Comparison of ENCODE assay signal across 1 cellular context in the genomic region with DNA sequence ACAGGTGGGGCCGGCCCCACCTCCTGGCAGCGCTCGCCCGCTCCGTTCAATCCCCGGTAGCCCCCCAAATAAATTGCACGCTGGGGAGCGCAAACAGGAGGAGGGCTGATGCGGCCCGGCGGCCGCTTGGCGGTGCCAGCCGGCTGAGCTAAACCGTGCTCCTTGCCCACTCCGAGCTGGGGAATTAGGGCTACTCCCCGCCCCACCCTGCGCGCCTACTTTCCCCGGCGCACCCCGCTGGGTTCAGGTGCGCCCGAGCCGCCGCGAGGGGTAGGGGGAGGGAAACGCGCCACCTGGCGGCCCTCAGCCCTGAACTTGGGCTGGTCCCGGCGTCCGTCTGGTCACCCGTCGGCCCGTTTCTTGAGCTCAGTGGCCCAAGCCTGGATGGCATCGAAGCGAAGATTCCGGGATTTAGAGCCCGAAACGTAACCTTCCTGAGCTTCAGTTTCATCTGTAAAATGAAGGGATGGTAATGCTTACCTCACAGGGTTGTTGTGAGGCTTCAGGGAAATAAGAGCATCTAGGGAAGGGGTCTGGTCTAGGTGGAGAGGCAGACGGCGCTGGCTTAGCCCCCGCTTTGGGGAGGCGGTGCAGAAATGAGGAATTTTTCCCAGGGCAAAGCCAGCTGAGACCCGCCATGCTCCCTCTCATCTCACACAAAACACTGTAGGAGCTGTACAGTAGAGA.
A peak's percentile ranks its signal among the peaks of the same experiment; 100 is the strongest.
TF ChIP-seq lines count a peak whose summit lies in the region.

No MANE protein-coding gene starts in this region.

TF ChIP-seq in HepG2, 621 proteins besides CTCF, POLR2A, EP300 and RAD21 (continued from another document and continues in another):
- TF ChIP-seq, protein P1, sequence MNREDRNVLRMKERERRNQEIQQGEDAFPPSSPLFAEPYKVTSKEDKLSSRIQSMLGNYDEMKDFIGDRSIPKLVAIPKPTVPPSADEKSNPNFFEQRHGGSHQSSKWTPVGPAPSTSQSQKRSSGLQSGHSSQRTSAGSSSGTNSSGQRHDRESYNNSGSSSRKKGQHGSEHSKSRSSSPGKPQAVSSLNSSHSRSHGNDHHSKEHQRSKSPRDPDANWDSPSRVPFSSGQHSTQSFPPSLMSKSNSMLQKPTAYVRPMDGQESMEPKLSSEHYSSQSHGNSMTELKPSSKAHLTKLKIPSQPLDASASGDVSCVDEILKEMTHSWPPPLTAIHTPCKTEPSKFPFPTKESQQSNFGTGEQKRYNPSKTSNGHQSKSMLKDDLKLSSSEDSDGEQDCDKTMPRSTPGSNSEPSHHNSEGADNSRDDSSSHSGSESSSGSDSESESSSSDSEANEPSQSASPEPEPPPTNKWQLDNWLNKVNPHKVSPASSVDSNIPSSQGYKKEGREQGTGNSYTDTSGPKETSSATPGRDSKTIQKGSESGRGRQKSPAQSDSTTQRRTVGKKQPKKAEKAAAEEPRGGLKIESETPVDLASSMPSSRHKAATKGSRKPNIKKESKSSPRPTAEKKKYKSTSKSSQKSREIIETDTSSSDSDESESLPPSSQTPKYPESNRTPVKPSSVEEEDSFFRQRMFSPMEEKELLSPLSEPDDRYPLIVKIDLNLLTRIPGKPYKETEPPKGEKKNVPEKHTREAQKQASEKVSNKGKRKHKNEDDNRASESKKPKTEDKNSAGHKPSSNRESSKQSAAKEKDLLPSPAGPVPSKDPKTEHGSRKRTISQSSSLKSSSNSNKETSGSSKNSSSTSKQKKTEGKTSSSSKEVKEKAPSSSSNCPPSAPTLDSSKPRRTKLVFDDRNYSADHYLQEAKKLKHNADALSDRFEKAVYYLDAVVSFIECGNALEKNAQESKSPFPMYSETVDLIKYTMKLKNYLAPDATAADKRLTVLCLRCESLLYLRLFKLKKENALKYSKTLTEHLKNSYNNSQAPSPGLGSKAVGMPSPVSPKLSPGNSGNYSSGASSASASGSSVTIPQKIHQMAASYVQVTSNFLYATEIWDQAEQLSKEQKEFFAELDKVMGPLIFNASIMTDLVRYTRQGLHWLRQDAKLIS (CRISPR knock-in tag; IDR thresholded peaks at IDR 0.05), result no peak
- TF ChIP-seq MED13 (CRISPR knock-in tag; IDR thresholded peaks at IDR 0.05) (peak; percentile 59; the same call in 1 of the 2 replicates), KLF9 (CRISPR knock-in tag; IDR thresholded peaks at IDR 0.05; ENCODE audit: low read depth) (no peak), FOXP1 (IDR thresholded peaks at IDR 0.05) (no peak), FOXP1 (CRISPR knock-in tag; IDR thresholded peaks at IDR 0.05) (no peak), EEA1 (CRISPR knock-in tag; IDR thresholded peaks at IDR 0.05; ENCODE audit: borderline replicate concordance) (no peak), TBL1XR1 (IDR thresholded peaks at IDR 0.05; ENCODE audit: borderline replicate concordance, low read length, partially characterized antibody) (no peak), ARNT (IDR thresholded peaks at IDR 0.05) (no peak), TP53 (CRISPR knock-in tag; conservative IDR thresholded peaks at IDR 0.05) (0 out of 2 replicates have a peak, but pooled peaks have one; percentile 56), HNRNPUL1 (IDR thresholded peaks at IDR 0.05; ENCODE audit: low read depth, low read length) (no peak), ELF3 (CRISPR knock-in tag; IDR thresholded peaks at IDR 0.05) (no peak), SP1 (IDR thresholded peaks at IDR 0.05) (no peak), SP1 (CRISPR knock-in tag; IDR thresholded peaks at IDR 0.05) (peak; percentile 31; the same call in 1 of the 2 replicates), EED (CRISPR knock-in tag; IDR thresholded peaks at IDR 0.05) (no peak), CENPT (CRISPR knock-in tag; IDR thresholded peaks at IDR 0.05; ENCODE audit: low read depth) (no peak), ZBTB38 (CRISPR knock-in tag; IDR thresholded peaks at IDR 0.05) (no peak), FOSL2 (CRISPR knock-in tag; IDR thresholded peaks at IDR 0.05) (no peak), RCOR2 (CRISPR knock-in tag; IDR thresholded peaks at IDR 0.05) (peak; percentile 27; the same call in 1 of the 2 replicates), SMAD3 (CRISPR knock-in tag; IDR thresholded peaks at IDR 0.05) (no peak; the same call in 1 of the 2 replicates)
- TF ChIP-seq, protein P2, sequence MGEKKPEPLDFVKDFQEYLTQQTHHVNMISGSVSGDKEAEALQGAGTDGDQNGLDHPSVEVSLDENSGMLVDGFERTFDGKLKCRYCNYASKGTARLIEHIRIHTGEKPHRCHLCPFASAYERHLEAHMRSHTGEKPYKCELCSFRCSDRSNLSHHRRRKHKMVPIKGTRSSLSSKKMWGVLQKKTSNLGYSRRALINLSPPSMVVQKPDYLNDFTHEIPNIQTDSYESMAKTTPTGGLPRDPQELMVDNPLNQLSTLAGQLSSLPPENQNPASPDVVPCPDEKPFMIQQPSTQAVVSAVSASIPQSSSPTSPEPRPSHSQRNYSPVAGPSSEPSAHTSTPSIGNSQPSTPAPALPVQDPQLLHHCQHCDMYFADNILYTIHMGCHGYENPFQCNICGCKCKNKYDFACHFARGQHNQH (CRISPR knock-in tag; IDR thresholded peaks at IDR 0.05), result no peak; the same call in 1 of the 2 replicates
- TF ChIP-seq, protein P3, sequence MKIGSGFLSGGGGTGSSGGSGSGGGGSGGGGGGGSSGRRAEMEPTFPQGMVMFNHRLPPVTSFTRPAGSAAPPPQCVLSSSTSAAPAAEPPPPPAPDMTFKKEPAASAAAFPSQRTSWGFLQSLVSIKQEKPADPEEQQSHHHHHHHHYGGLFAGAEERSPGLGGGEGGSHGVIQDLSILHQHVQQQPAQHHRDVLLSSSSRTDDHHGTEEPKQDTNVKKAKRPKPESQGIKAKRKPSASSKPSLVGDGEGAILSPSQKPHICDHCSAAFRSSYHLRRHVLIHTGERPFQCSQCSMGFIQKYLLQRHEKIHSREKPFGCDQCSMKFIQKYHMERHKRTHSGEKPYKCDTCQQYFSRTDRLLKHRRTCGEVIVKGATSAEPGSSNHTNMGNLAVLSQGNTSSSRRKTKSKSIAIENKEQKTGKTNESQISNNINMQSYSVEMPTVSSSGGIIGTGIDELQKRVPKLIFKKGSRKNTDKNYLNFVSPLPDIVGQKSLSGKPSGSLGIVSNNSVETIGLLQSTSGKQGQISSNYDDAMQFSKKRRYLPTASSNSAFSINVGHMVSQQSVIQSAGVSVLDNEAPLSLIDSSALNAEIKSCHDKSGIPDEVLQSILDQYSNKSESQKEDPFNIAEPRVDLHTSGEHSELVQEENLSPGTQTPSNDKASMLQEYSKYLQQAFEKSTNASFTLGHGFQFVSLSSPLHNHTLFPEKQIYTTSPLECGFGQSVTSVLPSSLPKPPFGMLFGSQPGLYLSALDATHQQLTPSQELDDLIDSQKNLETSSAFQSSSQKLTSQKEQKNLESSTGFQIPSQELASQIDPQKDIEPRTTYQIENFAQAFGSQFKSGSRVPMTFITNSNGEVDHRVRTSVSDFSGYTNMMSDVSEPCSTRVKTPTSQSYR (CRISPR knock-in tag; IDR thresholded peaks at IDR 0.05; ENCODE audit: borderline replicate concordance), result no peak
- TF ChIP-seq, protein P4, sequence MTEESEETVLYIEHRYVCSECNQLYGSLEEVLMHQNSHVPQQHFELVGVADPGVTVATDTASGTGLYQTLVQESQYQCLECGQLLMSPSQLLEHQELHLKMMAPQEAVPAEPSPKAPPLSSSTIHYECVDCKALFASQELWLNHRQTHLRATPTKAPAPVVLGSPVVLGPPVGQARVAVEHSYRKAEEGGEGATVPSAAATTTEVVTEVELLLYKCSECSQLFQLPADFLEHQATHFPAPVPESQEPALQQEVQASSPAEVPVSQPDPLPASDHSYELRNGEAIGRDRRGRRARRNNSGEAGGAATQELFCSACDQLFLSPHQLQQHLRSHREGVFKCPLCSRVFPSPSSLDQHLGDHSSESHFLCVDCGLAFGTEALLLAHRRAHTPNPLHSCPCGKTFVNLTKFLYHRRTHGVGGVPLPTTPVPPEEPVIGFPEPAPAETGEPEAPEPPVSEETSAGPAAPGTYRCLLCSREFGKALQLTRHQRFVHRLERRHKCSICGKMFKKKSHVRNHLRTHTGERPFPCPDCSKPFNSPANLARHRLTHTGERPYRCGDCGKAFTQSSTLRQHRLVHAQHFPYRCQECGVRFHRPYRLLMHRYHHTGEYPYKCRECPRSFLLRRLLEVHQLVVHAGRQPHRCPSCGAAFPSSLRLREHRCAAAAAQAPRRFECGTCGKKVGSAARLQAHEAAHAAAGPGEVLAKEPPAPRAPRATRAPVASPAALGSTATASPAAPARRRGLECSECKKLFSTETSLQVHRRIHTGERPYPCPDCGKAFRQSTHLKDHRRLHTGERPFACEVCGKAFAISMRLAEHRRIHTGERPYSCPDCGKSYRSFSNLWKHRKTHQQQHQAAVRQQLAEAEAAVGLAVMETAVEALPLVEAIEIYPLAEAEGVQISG (CRISPR knock-in tag; IDR thresholded peaks at IDR 0.05), result peak; percentile 55; the same call in 1 of the 2 replicates
- TF ChIP-seq, protein P5, sequence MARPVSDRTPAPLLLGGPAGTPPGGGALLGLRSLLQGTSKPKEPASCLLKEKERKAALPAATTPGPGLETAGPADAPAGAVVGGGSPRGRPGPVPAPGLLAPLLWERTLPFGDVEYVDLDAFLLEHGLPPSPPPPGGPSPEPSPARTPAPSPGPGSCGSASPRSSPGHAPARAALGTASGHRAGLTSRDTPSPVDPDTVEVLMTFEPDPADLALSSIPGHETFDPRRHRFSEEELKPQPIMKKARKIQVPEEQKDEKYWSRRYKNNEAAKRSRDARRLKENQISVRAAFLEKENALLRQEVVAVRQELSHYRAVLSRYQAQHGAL (CRISPR knock-in tag; IDR thresholded peaks at IDR 0.05; ENCODE audit: not compliant biosample characterization), result no peak
- TF ChIP-seq, protein P6, sequence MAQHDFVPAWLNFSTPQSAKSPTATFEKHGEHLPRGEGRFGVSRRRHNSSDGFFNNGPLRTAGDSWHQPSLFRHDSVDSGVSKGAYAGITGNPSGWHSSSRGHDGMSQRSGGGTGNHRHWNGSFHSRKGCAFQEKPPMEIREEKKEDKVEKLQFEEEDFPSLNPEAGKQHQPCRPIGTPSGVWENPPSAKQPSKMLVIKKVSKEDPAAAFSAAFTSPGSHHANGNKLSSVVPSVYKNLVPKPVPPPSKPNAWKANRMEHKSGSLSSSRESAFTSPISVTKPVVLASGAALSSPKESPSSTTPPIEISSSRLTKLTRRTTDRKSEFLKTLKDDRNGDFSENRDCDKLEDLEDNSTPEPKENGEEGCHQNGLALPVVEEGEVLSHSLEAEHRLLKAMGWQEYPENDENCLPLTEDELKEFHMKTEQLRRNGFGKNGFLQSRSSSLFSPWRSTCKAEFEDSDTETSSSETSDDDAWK (CRISPR knock-in tag; IDR thresholded peaks at IDR 0.05), result no peak
- TF ChIP-seq, protein P7, sequence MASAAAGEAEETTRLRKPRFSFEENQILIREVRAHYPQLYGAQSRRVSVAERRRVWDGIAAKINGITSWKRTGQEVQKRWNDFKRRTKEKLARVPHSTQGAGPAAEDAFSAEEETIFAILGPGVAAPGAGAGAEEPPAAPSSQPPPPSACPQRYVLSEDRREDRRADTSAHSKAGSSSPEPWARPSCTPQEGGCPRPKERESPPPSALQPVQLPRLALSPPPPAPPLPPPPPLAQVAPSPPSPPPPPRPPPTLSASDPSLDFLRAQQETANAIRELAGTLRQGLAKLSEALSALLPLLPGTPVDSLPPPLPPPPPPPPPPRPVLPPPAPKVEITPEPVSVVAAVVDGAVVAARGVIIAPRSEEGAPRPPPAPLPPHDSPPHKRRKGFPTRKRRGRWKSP (CRISPR knock-in tag; IDR thresholded peaks at IDR 0.05), result peak; percentile 96
- TF ChIP-seq, protein P8, sequence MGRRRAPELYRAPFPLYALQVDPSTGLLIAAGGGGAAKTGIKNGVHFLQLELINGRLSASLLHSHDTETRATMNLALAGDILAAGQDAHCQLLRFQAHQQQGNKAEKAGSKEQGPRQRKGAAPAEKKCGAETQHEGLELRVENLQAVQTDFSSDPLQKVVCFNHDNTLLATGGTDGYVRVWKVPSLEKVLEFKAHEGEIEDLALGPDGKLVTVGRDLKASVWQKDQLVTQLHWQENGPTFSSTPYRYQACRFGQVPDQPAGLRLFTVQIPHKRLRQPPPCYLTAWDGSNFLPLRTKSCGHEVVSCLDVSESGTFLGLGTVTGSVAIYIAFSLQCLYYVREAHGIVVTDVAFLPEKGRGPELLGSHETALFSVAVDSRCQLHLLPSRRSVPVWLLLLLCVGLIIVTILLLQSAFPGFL (CRISPR knock-in tag; IDR thresholded peaks at IDR 0.05), result no peak
- TF ChIP-seq, protein P9, sequence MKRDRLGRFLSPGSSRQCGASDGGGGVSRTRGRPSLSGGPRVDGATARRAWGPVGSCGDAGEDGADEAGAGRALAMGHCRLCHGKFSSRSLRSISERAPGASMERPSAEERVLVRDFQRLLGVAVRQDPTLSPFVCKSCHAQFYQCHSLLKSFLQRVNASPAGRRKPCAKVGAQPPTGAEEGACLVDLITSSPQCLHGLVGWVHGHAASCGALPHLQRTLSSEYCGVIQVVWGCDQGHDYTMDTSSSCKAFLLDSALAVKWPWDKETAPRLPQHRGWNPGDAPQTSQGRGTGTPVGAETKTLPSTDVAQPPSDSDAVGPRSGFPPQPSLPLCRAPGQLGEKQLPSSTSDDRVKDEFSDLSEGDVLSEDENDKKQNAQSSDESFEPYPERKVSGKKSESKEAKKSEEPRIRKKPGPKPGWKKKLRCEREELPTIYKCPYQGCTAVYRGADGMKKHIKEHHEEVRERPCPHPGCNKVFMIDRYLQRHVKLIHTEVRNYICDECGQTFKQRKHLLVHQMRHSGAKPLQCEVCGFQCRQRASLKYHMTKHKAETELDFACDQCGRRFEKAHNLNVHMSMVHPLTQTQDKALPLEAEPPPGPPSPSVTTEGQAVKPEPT (CRISPR knock-in tag; IDR thresholded peaks at IDR 0.05; ENCODE audit: low read depth), result no peak
- TF ChIP-seq, protein P10, sequence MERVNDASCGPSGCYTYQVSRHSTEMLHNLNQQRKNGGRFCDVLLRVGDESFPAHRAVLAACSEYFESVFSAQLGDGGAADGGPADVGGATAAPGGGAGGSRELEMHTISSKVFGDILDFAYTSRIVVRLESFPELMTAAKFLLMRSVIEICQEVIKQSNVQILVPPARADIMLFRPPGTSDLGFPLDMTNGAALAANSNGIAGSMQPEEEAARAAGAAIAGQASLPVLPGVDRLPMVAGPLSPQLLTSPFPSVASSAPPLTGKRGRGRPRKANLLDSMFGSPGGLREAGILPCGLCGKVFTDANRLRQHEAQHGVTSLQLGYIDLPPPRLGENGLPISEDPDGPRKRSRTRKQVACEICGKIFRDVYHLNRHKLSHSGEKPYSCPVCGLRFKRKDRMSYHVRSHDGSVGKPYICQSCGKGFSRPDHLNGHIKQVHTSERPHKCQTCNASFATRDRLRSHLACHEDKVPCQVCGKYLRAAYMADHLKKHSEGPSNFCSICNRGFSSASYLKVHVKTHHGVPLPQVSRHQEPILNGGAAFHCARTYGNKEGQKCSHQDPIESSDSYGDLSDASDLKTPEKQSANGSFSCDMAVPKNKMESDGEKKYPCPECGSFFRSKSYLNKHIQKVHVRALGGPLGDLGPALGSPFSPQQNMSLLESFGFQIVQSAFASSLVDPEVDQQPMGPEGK (CRISPR knock-in tag; IDR thresholded peaks at IDR 0.05), result peak; percentile 69
- TF ChIP-seq, protein P11, sequence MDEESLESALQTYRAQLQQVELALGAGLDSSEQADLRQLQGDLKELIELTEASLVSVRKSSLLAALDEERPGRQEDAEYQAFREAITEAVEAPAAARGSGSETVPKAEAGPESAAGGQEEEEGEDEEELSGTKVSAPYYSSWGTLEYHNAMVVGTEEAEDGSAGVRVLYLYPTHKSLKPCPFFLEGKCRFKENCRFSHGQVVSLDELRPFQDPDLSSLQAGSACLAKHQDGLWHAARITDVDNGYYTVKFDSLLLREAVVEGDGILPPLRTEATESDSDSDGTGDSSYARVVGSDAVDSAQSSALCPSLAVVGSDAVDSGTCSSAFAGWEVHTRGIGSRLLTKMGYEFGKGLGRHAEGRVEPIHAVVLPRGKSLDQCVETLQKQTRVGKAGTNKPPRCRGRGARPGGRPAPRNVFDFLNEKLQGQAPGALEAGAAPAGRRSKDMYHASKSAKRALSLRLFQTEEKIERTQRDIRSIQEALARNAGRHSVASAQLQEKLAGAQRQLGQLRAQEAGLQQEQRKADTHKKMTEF (CRISPR knock-in tag; IDR thresholded peaks at IDR 0.05), result peak; percentile 61; the same call in 1 of the 2 replicates
